ENCODE assay signal across 12 cellular contexts in genomic region chr14:64930085-64930843, GRCh38. TPM values are rescaled to one million over a fixed set of nuclear protein-coding genes. Genes with fewer than 3 reads are reported as not detected.
DNase-seq lines count a peak whose midpoint lies in the region; ATAC-seq and TF ChIP-seq lines count a peak whose summit lies in the region.
"Had no signal": no experiment of that assay in that cellular context is flagged by ENCODE, and none has a peak within 500 bp of the region (broad histone marks: within the 10 kb centered on the region; RNA-seq: fewer than 3 reads in every experiment).

No MANE protein-coding gene starts in this region.

- H3K4me3 ChIP-seq in esophagus squamous epithelium (no peak overlapping the region), mucosa of descending colon (no peak overlapping the region)

- H3K4me1 ChIP-seq in esophagus squamous epithelium, result peaks cover 0 to 39% (median 6%) of the 10 kb centered on the region in 3 donors
- H3K4me1 ChIP-seq in mucosa of descending colon (ENCODE audit: low read depth), result peaks cover 22% of the 10 kb centered on the region
- H3K4me1 ChIP-seq in foreskin keratinocyte, result no peaks in the 10 kb centered on the region

- peaks cover 46% of the 10 kb centered on the region for H3K36me3 Mint-ChIP-seq in stimulated activated naive CD8-positive, alpha-beta T cell treated with anti-CD3 and anti-CD28 coated beads, Interleukin-15, Interleukin-2, amounts not matched to agents 100 ng/mL and 50 ng/mL, for 24 hours (ENCODE audit: low read depth)

- WGBS in esophagus squamous epithelium, 2 donors, result 57 to 61% methylated on average over 3 of the region's 3 CpGs

- H3K27ac ChIP-seq in esophagus squamous epithelium, result peak overlapping the region in 3 of 4 donors; percentile 22 to 40 (median 36)
- H3K27ac ChIP-seq in foreskin keratinocyte, result no peak overlapping the region
- H3K27ac ChIP-seq: KMS-11, parathyroid adenoma had no signal

- intact Hi-C loops in esophagus squamous epithelium (cut with DNase I), result no loop called here
- intact Hi-C loops in mucosa of descending colon (cut with DNase I, micrococcal nuclease), result no loop called here

- no peaks in the 10 kb centered on the region for H3K27me3 Mint-ChIP-seq in stimulated activated naive CD8-positive, alpha-beta T cell treated with anti-CD3 and anti-CD28 coated beads, Interleukin-15, Interleukin-2, amounts not matched to agents 100 ng/mL and 50 ng/mL, for 24 hours

- ATAC-seq in stimulated activated naive CD8-positive, alpha-beta T cell treated with anti-CD3 and anti-CD28 coated beads, Interleukin-15, Interleukin-2, amounts not matched to agents 100 U/mL and 50 U/mL, for 24 hours, result no peak
- ATAC-seq in mucosa of descending colon, result peak; percentile 79
- no peak for ATAC-seq in HG02938 (IDR thresholded peaks at IDR 0.05; ENCODE audit: unreplicated experiment)
- no peak for ATAC-seq in HG02571 (IDR thresholded peaks at IDR 0.05; ENCODE audit: unreplicated experiment)
- ATAC-seq in foreskin keratinocyte, result no peak

- DNase-seq in stimulated activated naive CD8-positive, alpha-beta T cell treated with anti-CD3 and anti-CD28 coated beads, Interleukin-15, Interleukin-2, amounts not matched to agents 100 U/mL and 50 U/mL, for 24 hours, result no peak
- DNase-seq in esophagus squamous epithelium (lab: John Stamatoyannopoulos, UW), result no peak
- no peak for DNase-seq in mucosa of descending colon
- no peak for DNase-seq in COLO668 (lab: John Stamatoyannopoulos, UW; ENCODE audit: unreplicated experiment)
- no peak for DNase-seq in foreskin keratinocyte
- DNase-seq: NCI-H1436 treated with DMSO at 0.1 percent for 48 hours, NCI-H510A treated with DMSO at 0.1 percent for 48 hours had no signal

- peaks cover 7% of the 10 kb centered on the region for H3K4me1 Mint-ChIP-seq in stimulated activated naive CD8-positive, alpha-beta T cell treated with anti-CD3 and anti-CD28 coated beads, Interleukin-15, Interleukin-2, amounts not matched to agents 100 ng/mL and 50 ng/mL, for 24 hours (ENCODE audit: low read depth)

- H3K36me3 ChIP-seq in esophagus squamous epithelium, result peaks cover 0 to 98% (median 6%) of the 10 kb centered on the region in 3 donors
- H3K36me3 ChIP-seq in mucosa of descending colon (ENCODE audit: low read depth), result no peaks in the 10 kb centered on the region

- H3K27me3 ChIP-seq in esophagus squamous epithelium (no peaks in the 10 kb centered on the region), foreskin keratinocyte (no peaks in the 10 kb centered on the region)

- H3K9me3 Mint-ChIP-seq in stimulated activated naive CD8-positive, alpha-beta T cell treated with anti-CD3 and anti-CD28 coated beads, Interleukin-15, Interleukin-2, amounts not matched to agents 100 ng/mL and 50 ng/mL, for 24 hours, result no peaks in the 10 kb centered on the region

- no peaks in the 10 kb centered on the region for H3K9me3 ChIP-seq in esophagus squamous epithelium
- no peaks in the 10 kb centered on the region for H3K9me3 ChIP-seq in mucosa of descending colon

- no peak for TF ChIP-seq CTCF in esophagus squamous epithelium (IDR thresholded peaks at IDR 0.05)
- TF ChIP-seq CTCF in mucosa of descending colon (IDR thresholded peaks at IDR 0.05), result no peak
- TF ChIP-seq CTCF in foreskin keratinocyte (conservative IDR thresholded peaks at IDR 0.05), result no peak

- TF ChIP-seq POLR2A in esophagus squamous epithelium (IDR thresholded peaks at IDR 0.05), result no peak

- H3K4me3 Mint-ChIP-seq in stimulated activated naive CD8-positive, alpha-beta T cell treated with anti-CD3 and anti-CD28 coated beads, Interleukin-15, Interleukin-2, amounts not matched to agents 100 ng/mL and 50 ng/mL, for 24 hours, result no peak overlapping the region

- H3K27ac Mint-ChIP-seq in stimulated activated naive CD8-positive, alpha-beta T cell treated with anti-CD3 and anti-CD28 coated beads, Interleukin-15, Interleukin-2, amounts not matched to agents 100 ng/mL and 50 ng/mL, for 24 hours, result peak overlapping the region; percentile 52

RNA-seq across cellular contexts. Expression of gene GPX2, which starts 12.3 kb away (rescaled TPM):
- total RNA-seq in esophagus squamous epithelium (100 to 1,000 TPM in 3 of 4 donors, 10 to 100 TPM in 1; 97.1 to 273 (median 191) TPM), mucosa of descending colon (100 to 1,000 TPM; 171 to 590 (median 288) TPM), foreskin keratinocyte (2.5 and 5.4 TPM in 2 replicates)
- 4.9 and 10.0 TPM in 2 replicates for polyA plus RNA-seq in foreskin keratinocyte

RNA-seq across cellular contexts. Expression of gene CHURC1, which starts 16.0 kb away (rescaled TPM):
- total RNA-seq in esophagus squamous epithelium, result 10 to 100 TPM; 28.9 to 74.7 (median 56.0) TPM
- 10 to 100 TPM; 52.4 to 66.5 (median 65.4) TPM for total RNA-seq in mucosa of descending colon
- 43.6 and 55.5 TPM in 2 replicates for total RNA-seq in foreskin keratinocyte
- 35.9 and 69.3 TPM in 2 replicates for polyA plus RNA-seq in foreskin keratinocyte

RNA-seq across cellular contexts. Expression of gene RAB15, which starts 41.9 kb away (rescaled TPM):
- total RNA-seq in esophagus squamous epithelium (1 to 10 TPM; 2.5 to 7.0 (median 5.2) TPM), mucosa of descending colon (10 to 100 TPM; 21.2 to 46.1 (median 24.0) TPM), foreskin keratinocyte (4.3 and 6.4 TPM in 2 replicates)
- polyA plus RNA-seq in foreskin keratinocyte, result 3.9 and 5.0 TPM in 2 replicates

RNA-seq across cellular contexts. Expression of gene SPTB, which starts 50.6 kb away (rescaled TPM):
- total RNA-seq in esophagus squamous epithelium, result 1 to 10 TPM in 2 of 4 donors, under 1 TPM in 2; 0.13 to 3.8 (median 1.5) TPM
- total RNA-seq in mucosa of descending colon, result 1 to 10 TPM in 1 of 3 donors, under 1 TPM in 2; 0.35 to 1.4 (median 0.51) TPM
- total RNA-seq in foreskin keratinocyte, result 0.28 and 0.58 TPM in 2 replicates
- 0.09 and 0.16 TPM in 2 replicates for polyA plus RNA-seq in foreskin keratinocyte

RNA-seq across cellular contexts. Expression of gene FNTB, which starts 56.4 kb away (rescaled TPM):
- total RNA-seq in esophagus squamous epithelium, result 10 to 100 TPM; 16.2 to 20.4 (median 18.2) TPM
- total RNA-seq in mucosa of descending colon, result 10 to 100 TPM; 14.5 to 18.3 (median 14.5) TPM
- 12.4 and 12.9 TPM in 2 replicates for total RNA-seq in foreskin keratinocyte
- polyA plus RNA-seq in foreskin keratinocyte, result 9.9 and 11.4 TPM in 2 replicates

Comparison
In these comparisons a context has a peak if more than half of its experiments do, and no peak if none do; other contexts are left out.
1. RNA of gene GPX2, which starts 12.3 kb away (total RNA-seq): 171 to 590 TPM in mucosa of descending colon and 97.1 to 273 TPM in esophagus squamous epithelium; 2.5 to 5.4 TPM in foreskin keratinocyte; every median in the first group is over 10 times any median in the second.